In genomic region chr9:130258137-130258536, GRCh38 we compare ENCODE assay signal across 3 cellular contexts. TPM values are rescaled to one million over a fixed set of nuclear protein-coding genes. Genes with fewer than 3 reads are reported as not detected.
"Had no signal": no experiment of that assay in that cellular context is flagged by ENCODE, and none has a peak within 500 bp of the region (broad histone marks: within the 10 kb centered on the region; RNA-seq: fewer than 3 reads in every experiment).

No MANE protein-coding gene starts in this region.

RNA-seq across cellular contexts. Expression of gene HMCN2, which starts 7.4 kb away (rescaled TPM):
- total RNA-seq: GM23248 had no signal
- polyA plus RNA-seq: GM23248, HepG2, IgD-negative memory B cell had no signal
